9 cellular contexts compared by ENCODE assay signal in the genomic region with DNA sequence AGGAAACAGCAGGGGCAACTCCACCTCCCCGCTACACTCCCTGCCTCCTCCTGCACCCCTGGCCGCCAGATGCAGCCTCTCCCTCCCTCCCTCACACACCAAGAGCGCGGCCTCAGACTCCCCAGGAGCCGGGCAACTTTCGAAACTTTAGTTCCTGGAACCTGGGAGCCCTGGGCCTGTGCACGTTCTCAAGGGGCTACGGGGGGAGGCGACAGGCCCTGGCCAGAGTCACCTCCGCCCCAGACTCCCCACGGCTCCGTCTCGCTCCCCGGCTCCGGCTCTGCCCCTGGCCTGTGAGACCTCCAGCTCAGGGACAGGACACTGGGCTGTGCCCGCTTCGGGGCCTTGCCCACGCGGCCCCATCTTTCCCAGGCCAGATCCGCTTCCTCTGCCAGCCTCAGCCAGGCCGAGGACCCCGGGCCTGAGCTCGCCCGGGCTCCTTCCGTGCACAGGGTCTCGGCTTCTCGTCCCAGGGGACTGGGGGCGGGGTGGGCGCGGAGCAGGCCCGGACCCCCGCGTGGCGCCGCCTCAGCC. TPM values are rescaled to one million over a fixed set of nuclear protein-coding genes. Genes with fewer than 3 reads are reported as not detected.
DNase-seq lines count a peak whose midpoint lies in the region; TF ChIP-seq lines count a peak whose summit lies in the region.
"Had no signal": no experiment of that assay in that cellular context is flagged by ENCODE, and none has a peak within 500 bp of the region (broad histone marks: within the 10 kb centered on the region; RNA-seq: fewer than 3 reads in every experiment).

No MANE protein-coding gene starts in this region.

- no peaks in the 10 kb centered on the region for H3K9me3 ChIP-seq in duodenal mucosa (ENCODE audit: control insufficient read depth in 1 of 2, low read length in 2 of 2)

- peak overlapping the region; percentile 93 to 97 for H3K9ac ChIP-seq in duodenal mucosa (ENCODE audit: low read depth in 1 of 2, low read length in 2 of 2)

- H3K27ac Mint-ChIP-seq in nephron progenitor cell: no peak overlapping the region

- no peak for TF ChIP-seq CTCF in GM06990 (IDR thresholded peaks at IDR 0.05; ENCODE audit: insufficient read depth, low read length, poor library complexity, severe bottlenecking)
- no peak for TF ChIP-seq CTCF in nephron progenitor cell (IDR thresholded peaks at IDR 0.05)

- H3K9me3 Mint-ChIP-seq in nephron progenitor cell: no peaks in the 10 kb centered on the region

- no peaks in the 10 kb centered on the region for H3K36me3 Mint-ChIP-seq in nephron progenitor cell (ENCODE audit: low read depth)

- H3K4me1 ChIP-seq in duodenal mucosa (ENCODE audit: control insufficient read depth in 1 of 2, insufficient read depth in 2 of 2, low read length in 2 of 2): peaks cover 6 to 38% of the 10 kb centered on the region in 2 donors

- H3K36me3 ChIP-seq in GM06990 (ENCODE audit: control insufficient read depth, insufficient read depth, low read length) (no peaks in the 10 kb centered on the region), duodenal mucosa (ENCODE audit: control insufficient read depth in 1 of 2, insufficient read depth in 2 of 2, low read length in 2 of 2) (peaks cover 0 to 15% of the 10 kb centered on the region in 2 donors)

- peaks cover 64% of the 10 kb centered on the region for H3K27me3 Mint-ChIP-seq in nephron progenitor cell (ENCODE audit: low read depth, poor library complexity)

- DNase-seq in GM06990 (ENCODE audit: extremely low read depth, insufficient read length): no peak
- peak; percentile 40 for DNase-seq in HT-29 (ENCODE audit: low spot score)
- peak; percentile 33 for DNase-seq in nephron progenitor cell
- DNase-seq in GM03348 (ENCODE audit: low spot score): no peak
- DNase-seq in stimulated activated CD4-positive, alpha-beta T cell treated with anti-CD3 and anti-CD28 coated beads, Interleukin-4, amount 100 ng/mL, for 1 hour: no peak
- no peak for DNase-seq in SHP77 (lab: John Stamatoyannopoulos, UW)
- no peak for DNase-seq in NCI-H1930 (lab: John Stamatoyannopoulos, UW)

- H3K4me3 Mint-ChIP-seq in nephron progenitor cell: peak overlapping the region; percentile 72

- H3K27me3 ChIP-seq in GM06990 (replicated peaks; ENCODE audit: control insufficient read depth, insufficient read depth, low read length) (peaks cover 1% of the 10 kb centered on the region; the same call in 1 of the 2 replicates), duodenal mucosa (ENCODE audit: control insufficient read depth in 1 of 2, insufficient read depth in 2 of 2, low read length in 2 of 2) (peaks cover 0 to 8% of the 10 kb centered on the region in 2 donors)

- peak overlapping the region; percentile 39 for H3K4me3 ChIP-seq in GM06990 (replicated peaks; ENCODE audit: low read depth, low read length)
- peak overlapping the region; percentile 64 to 82 for H3K4me3 ChIP-seq in duodenal mucosa (ENCODE audit: low read depth in 1 of 2, low read length in 2 of 2)

- peak overlapping the region; percentile 97 for H3K27ac ChIP-seq in duodenal mucosa (ENCODE audit: low read depth, low read length)

- no peaks in the 10 kb centered on the region for H3K4me1 Mint-ChIP-seq in nephron progenitor cell

RNA-seq across cellular contexts. Expression of a gene that starts 5.5 kb away (rescaled TPM):
- 2.5 and 9.2 TPM in 2 replicates for total RNA-seq in HT-29 (2014; rRNA removed; shearing (Covaris generic))
- total RNA-seq: LHCN-M2 had no signal

Comparison
In these comparisons a context has a peak if more than half of its experiments do, and no peak if none do; other contexts are left out.
1. DNase-seq: peak in HT-29 (single experiment) and nephron progenitor cell (single experiment); none in GM06990 (single experiment), GM03348 (single experiment), stimulated activated CD4-positive, alpha-beta T cell treated with anti-CD3 and anti-CD28 coated beads, Interleukin-4, amount 100 ng/mL, for 1 hour (single experiment), SHP77 (0 of 2) and NCI-H1930 (0 of 2).